Comparison of ENCODE assay signal across 23 cellular contexts in genomic region chrX:128992107-128992971, GRCh38.
DNase-seq lines count a peak whose midpoint lies in the region; ATAC-seq and TF ChIP-seq lines count a peak whose summit lies in the region.
"Had no signal": no experiment of that assay in that cellular context is flagged by ENCODE, and none has a peak within 500 bp of the region (broad histone marks: within the 10 kb centered on the region; RNA-seq: fewer than 3 reads in every experiment).

No MANE protein-coding gene starts in this region.

- POLR2A ChIA-PET in A673 (lab: Charles Lee; ENCODE audit: low non-redundant PET) (no interaction called here), activated B cell treated with CpG ODN at 0.5 μM for 24 hours (lab: Charles Lee) (no interaction called here)
- POLR2A ChIA-PET in CD8-positive, alpha-beta memory T cell (lab: Charles Lee) = no interaction called here

- H3K4me3 ChIP-seq in A673 (ENCODE audit: low read depth, low read length, poor library complexity, severe bottlenecking) (no peak overlapping the region), Loucy (ENCODE audit: low read length, poor library complexity, severe bottlenecking) (no peak overlapping the region)
- no peak overlapping the region for H3K4me3 ChIP-seq in CD8-positive, alpha-beta memory T cell (ENCODE audit: low read length)
- H3K4me3 ChIP-seq: sigmoid colon, vagina had no signal

- H3K4me1 ChIP-seq in A673 (ENCODE audit: insufficient read depth, low read length, poor library complexity, severe bottlenecking) (no peaks in the 10 kb centered on the region), Loucy (ENCODE audit: insufficient read depth, low read length, poor library complexity, severe bottlenecking) (no peaks in the 10 kb centered on the region)
- no peaks in the 10 kb centered on the region for H3K4me1 ChIP-seq in CD8-positive, alpha-beta memory T cell (ENCODE audit: insufficient read depth, low read length)
- H3K4me1 ChIP-seq: foreskin keratinocyte, sigmoid colon, vagina had no signal

- intact Hi-C loops in A673 (cut with micrococcal nuclease; ENCODE audit: unreplicated experiment) (no loop called here), activated B cell treated with CpG ODN at 0.5 μM for 24 hours (cut with micrococcal nuclease) (no loop called here)

- H3K27me3 Mint-ChIP-seq in activated B cell treated with CpG ODN at 0.5 μM for 24 hours (no peaks in the 10 kb centered on the region), endothelial cell (ENCODE audit: unreplicated experiment) (no peaks in the 10 kb centered on the region)
- H3K27me3 Mint-ChIP-seq in activated T-cell treated with anti-CD3 and anti-CD28 coated beads, Interleukin-2, amount 50 U/mL, for 72 hours (ENCODE audit: low read depth) = peaks cover 6% of the 10 kb centered on the region
- peaks cover 0 to 9% of the 10 kb centered on the region in 2 donors for H3K27me3 Mint-ChIP-seq in CD8-positive, alpha-beta memory T cell
- H3K27me3 Mint-ChIP-seq: activated naive CD8-positive, alpha-beta T cell treated with anti-CD3 and anti-CD28 coated beads, Interleukin-2, amount 10 ng/mL, durations not matched to agents 7 days and 5 days; CD4-positive, CD25-positive, alpha-beta regulatory T cell; progenitor cell of endocrine pancreas had no signal

- H3K36me3 ChIP-seq in A673 (ENCODE audit: insufficient read depth, low read length, poor library complexity, severe bottlenecking) (no peaks in the 10 kb centered on the region), Loucy (ENCODE audit: insufficient read depth, low read length) (no peaks in the 10 kb centered on the region)
- no peaks in the 10 kb centered on the region for H3K36me3 ChIP-seq in CD8-positive, alpha-beta memory T cell (ENCODE audit: insufficient read depth, low read length)
- H3K36me3 ChIP-seq: sigmoid colon, vagina had no signal

- H3K4me1 Mint-ChIP-seq in activated B cell treated with CpG ODN at 0.5 μM for 24 hours = no peaks in the 10 kb centered on the region
- no peaks in the 10 kb centered on the region for H3K4me1 Mint-ChIP-seq in activated T-cell treated with anti-CD3 and anti-CD28 coated beads, Interleukin-2, amount 50 U/mL, for 72 hours (ENCODE audit: low read depth)
- H3K4me1 Mint-ChIP-seq in endothelial cell (ENCODE audit: unreplicated experiment) = no peaks in the 10 kb centered on the region
- H3K4me1 Mint-ChIP-seq in CD8-positive, alpha-beta memory T cell = no peaks in the 10 kb centered on the region
- H3K4me1 Mint-ChIP-seq: activated naive CD8-positive, alpha-beta T cell treated with anti-CD3 and anti-CD28 coated beads, Interleukin-2, amount 10 ng/mL, durations not matched to agents 7 days and 5 days; CD4-positive, CD25-positive, alpha-beta regulatory T cell; nephron had no signal

- no TSS peak for BruUV-seq in A673 (replicated peaks; lab: Mats Ljungman, UMichigan)

- H4K20me1 ChIP-seq in Loucy (ENCODE audit: insufficient read depth, low read length, poor library complexity, severe bottlenecking) = no peaks in the 10 kb centered on the region

- H3K9me2 ChIP-seq in Loucy (replicated peaks; ENCODE audit: low read depth, low read length) = no peaks in the 10 kb centered on the region

- DNase-seq in A673 (ENCODE audit: low spot score) (no peak), activated B cell treated with CpG ODN at 0.5 μM for 24 hours (no peak), endothelial cell (ENCODE audit: low spot score) (no peak)
- no peak for DNase-seq in activated T-cell treated with anti-CD3 and anti-CD28 coated beads, Interleukin-2, amount 50 U/mL, for 72 hours
- DNase-seq in activated effector memory CD4-positive, alpha-beta T cell treated with anti-CD3 and anti-CD28 coated beads, Interleukin-2, amount 50 U/mL, for 16 hours = no peak
- DNase-seq in CD8-positive, alpha-beta memory T cell = no peak
- DNase-seq: activated CD4-positive, alpha-beta T cell treated with anti-CD3 and anti-CD28 coated beads for 48 hours; activated naive CD8-positive, alpha-beta T cell treated with anti-CD3 and anti-CD28 coated beads, Interleukin-2, amount 10 ng/mL, durations not matched to agents 7 days and 5 days; CD4-positive, CD25-positive, alpha-beta regulatory T cell; erythroblast; foreskin keratinocyte; hippocampal formation; islet precursor cell; NCI-H1417 treated with DMSO at 0.1 percent for 48 hours; NCI-H2107; NCI-H446 treated with DMSO at 0.1 percent for 48 hours; sigmoid colon; T-helper 1 cell had no signal

- TF ChIP-seq CTCF in A673 (conservative IDR thresholded peaks at IDR 0.05; ENCODE audit: low read depth, low read length) (peak; percentile 50), GM12874 (IDR thresholded peaks at IDR 0.05; ENCODE audit: insufficient read depth, low read depth, low read length) (peak; percentile 23; the same call in 1 of the 2 replicates), Loucy (conservative IDR thresholded peaks at IDR 0.05; ENCODE audit: low read length) (peak; percentile 27; the same call in 1 of the 2 replicates), activated B cell treated with CpG ODN at 0.5 μM for 24 hours (IDR thresholded peaks at IDR 0.05) (no peak), endothelial cell (IDR thresholded peaks at IDR 0.05; ENCODE audit: unreplicated experiment) (no peak)

- H3K36me3 Mint-ChIP-seq in activated B cell treated with CpG ODN at 0.5 μM for 24 hours (ENCODE audit: low read depth) (no peaks in the 10 kb centered on the region), endothelial cell (ENCODE audit: low read depth, unreplicated experiment) (peaks cover 4% of the 10 kb centered on the region)
- H3K36me3 Mint-ChIP-seq in activated T-cell treated with anti-CD3 and anti-CD28 coated beads, Interleukin-2, amount 50 U/mL, for 72 hours (ENCODE audit: insufficient read depth in 2 of 2) = peaks cover 0 to 2% of the 10 kb centered on the region in 2 donors
- no peaks in the 10 kb centered on the region for H3K36me3 Mint-ChIP-seq in CD8-positive, alpha-beta memory T cell
- H3K36me3 Mint-ChIP-seq: activated naive CD8-positive, alpha-beta T cell treated with anti-CD3 and anti-CD28 coated beads, Interleukin-2, amount 10 ng/mL, durations not matched to agents 7 days and 5 days; CD4-positive, CD25-positive, alpha-beta regulatory T cell had no signal

- H2AFZ ChIP-seq in Loucy (ENCODE audit: low read length) = no peak overlapping the region

- no peak overlapping the region for H3K27ac ChIP-seq in A673 (ENCODE audit: low read depth, low read length, poor library complexity, severe bottlenecking)
- H3K27ac ChIP-seq in CD8-positive, alpha-beta memory T cell (ENCODE audit: low read depth, low read length) = no peak overlapping the region
- H3K27ac ChIP-seq: foreskin keratinocyte, sigmoid colon, vagina had no signal

- H3K9me3 Mint-ChIP-seq in activated B cell treated with CpG ODN at 0.5 μM for 24 hours (peaks cover 7% of the 10 kb centered on the region), endothelial cell (ENCODE audit: unreplicated experiment) (no peaks in the 10 kb centered on the region)
- peaks cover 4% of the 10 kb centered on the region in 2 donors for H3K9me3 Mint-ChIP-seq in activated T-cell treated with anti-CD3 and anti-CD28 coated beads, Interleukin-2, amount 50 U/mL, for 72 hours
- peaks cover 0 to 13% (median 2%) of the 10 kb centered on the region in 5 donors for H3K9me3 Mint-ChIP-seq in CD8-positive, alpha-beta memory T cell
- H3K9me3 Mint-ChIP-seq: activated naive CD8-positive, alpha-beta T cell treated with anti-CD3 and anti-CD28 coated beads, Interleukin-2, amount 10 ng/mL, durations not matched to agents 7 days and 5 days had no signal

- no peak for ATAC-seq in activated B cell treated with CpG ODN at 0.5 μM for 24 hours (ENCODE audit: low read depth)
- no peak for ATAC-seq in activated T-cell treated with anti-CD3 and anti-CD28 coated beads, Interleukin-2, amount 50 U/mL, for 72 hours (replicated peaks in 1 of 2)
- ATAC-seq: foreskin keratinocyte had no signal

- no peak overlapping the region for H3K4me2 ChIP-seq in Loucy (ENCODE audit: low read depth, low read length, poor library complexity, severe bottlenecking)

- H3K27me3 ChIP-seq in A673 (replicated peaks; ENCODE audit: insufficient read depth, low read depth, low read length, poor library complexity) (no peaks in the 10 kb centered on the region), Loucy (ENCODE audit: insufficient read depth, low read length, poor library complexity, severe bottlenecking) (no peaks in the 10 kb centered on the region)
- no peaks in the 10 kb centered on the region for H3K27me3 ChIP-seq in CD8-positive, alpha-beta memory T cell (ENCODE audit: insufficient read depth, low read length, poor library complexity, severe bottlenecking)
- H3K27me3 ChIP-seq: foreskin keratinocyte, sigmoid colon, vagina had no signal

- CTCF ChIA-PET in A673 (lab: Charles Lee) = no interaction called here
- CTCF ChIA-PET in activated B cell treated with CpG ODN at 0.5 μM for 24 hours (lab: Charles Lee) = no interaction called here
- CTCF ChIA-PET in CD8-positive, alpha-beta memory T cell (lab: Charles Lee) = no interaction called here

- H3K9me3 ChIP-seq in A673 (ENCODE audit: low read depth, low read length, poor library complexity, severe bottlenecking) (no peaks in the 10 kb centered on the region), Loucy (ENCODE audit: insufficient read depth, low read depth, low read length) (no peaks in the 10 kb centered on the region)
- no peaks in the 10 kb centered on the region for H3K9me3 ChIP-seq in CD8-positive, alpha-beta memory T cell (ENCODE audit: low read length)
- H3K9me3 ChIP-seq: sigmoid colon, vagina had no signal

- H3F3A ChIP-seq in Loucy (ENCODE audit: low read depth) = no peaks in the 10 kb centered on the region

- H3K4me3 Mint-ChIP-seq in activated B cell treated with CpG ODN at 0.5 μM for 24 hours (no peak overlapping the region), endothelial cell (ENCODE audit: unreplicated experiment) (no peak overlapping the region)
- no peak overlapping the region for H3K4me3 Mint-ChIP-seq in activated T-cell treated with anti-CD3 and anti-CD28 coated beads, Interleukin-2, amount 50 U/mL, for 72 hours
- no peak overlapping the region for H3K4me3 Mint-ChIP-seq in CD8-positive, alpha-beta memory T cell
- H3K4me3 Mint-ChIP-seq: activated naive CD8-positive, alpha-beta T cell treated with anti-CD3 and anti-CD28 coated beads, Interleukin-2, amount 10 ng/mL, durations not matched to agents 7 days and 5 days; nephron had no signal

- H3K9ac ChIP-seq in Loucy (ENCODE audit: low read depth, low read length, poor library complexity, severe bottlenecking) = no peak overlapping the region

- H3K27ac Mint-ChIP-seq in activated B cell treated with CpG ODN at 0.5 μM for 24 hours (peak overlapping the region; percentile 41), endothelial cell (ENCODE audit: unreplicated experiment) (no peak overlapping the region)
- H3K27ac Mint-ChIP-seq in activated T-cell treated with anti-CD3 and anti-CD28 coated beads, Interleukin-2, amount 50 U/mL, for 72 hours = no peak overlapping the region
- no peak overlapping the region for H3K27ac Mint-ChIP-seq in CD8-positive, alpha-beta memory T cell
- H3K27ac Mint-ChIP-seq: activated naive CD8-positive, alpha-beta T cell treated with anti-CD3 and anti-CD28 coated beads, Interleukin-2, amount 10 ng/mL, durations not matched to agents 7 days and 5 days; CD4-positive, CD25-positive, alpha-beta regulatory T cell; nephron; progenitor cell of endocrine pancreas had no signal

- no peaks in the 10 kb centered on the region for H3K79me2 ChIP-seq in Loucy (ENCODE audit: insufficient read depth, low read length)

Comparison
In these comparisons a context has a peak if more than half of its experiments do, and no peak if none do; other contexts are left out.
1. CTCF ChIP-seq: peak in A673 (single experiment), GM12874 (single experiment) and Loucy (single experiment); none in activated B cell treated with CpG ODN at 0.5 μM for 24 hours (single experiment) and endothelial cell (single experiment).